17 cellular contexts compared by ENCODE assay signal in the genomic region with DNA sequence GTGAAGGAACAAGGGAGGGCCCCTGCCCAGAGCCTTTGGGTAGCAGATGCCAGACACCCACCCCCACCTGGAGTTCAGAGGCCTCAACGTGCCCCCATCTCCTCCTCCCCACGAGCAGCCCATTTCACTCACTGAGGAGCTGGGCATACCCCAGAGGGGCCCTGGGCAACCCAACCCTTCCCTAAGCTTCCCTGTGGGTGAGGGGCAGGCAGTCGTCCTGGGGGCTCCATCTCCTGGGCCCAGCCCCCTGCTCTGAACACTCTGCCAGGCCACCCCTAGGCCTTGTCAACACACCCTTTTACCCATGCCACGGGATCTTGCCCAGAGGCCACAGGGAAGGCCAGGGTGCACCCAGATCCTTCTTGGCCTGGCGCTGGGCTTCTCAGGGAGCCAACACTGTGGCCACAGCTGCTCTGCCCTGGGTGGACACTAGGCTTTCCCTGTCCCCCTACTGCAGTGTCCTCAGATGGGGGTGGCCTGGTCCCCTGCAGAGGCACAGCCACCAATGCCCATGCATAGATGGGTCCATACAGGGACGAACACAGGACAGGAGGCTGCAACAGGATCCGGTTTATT. TPM values are rescaled to one million over a fixed set of nuclear protein-coding genes. Genes with fewer than 3 reads are reported as not detected.
DNase-seq lines count a peak whose midpoint lies in the region; ATAC-seq and TF ChIP-seq lines count a peak whose summit lies in the region.
"Had no signal": no experiment of that assay in that cellular context is flagged by ENCODE, and none has a peak within 500 bp of the region (broad histone marks: within the 10 kb centered on the region; RNA-seq: fewer than 3 reads in every experiment).

No MANE protein-coding gene starts in this region.

- H3K4me3 ChIP-seq in right atrium auricular region (no peak overlapping the region), transverse colon (no peak overlapping the region)
- H3K4me3 ChIP-seq: lung, ovary, vagina had no signal

- peaks cover 59% of the 10 kb centered on the region for H3K4me1 Mint-ChIP-seq in activated B cell treated with CpG ODN at 0.5 μM for 24 hours
- peaks cover 49% of the 10 kb centered on the region for H3K4me1 Mint-ChIP-seq in memory B cell

- no peaks in the 10 kb centered on the region for H3K9me3 ChIP-seq in right atrium auricular region
- no peaks in the 10 kb centered on the region for H3K9me3 ChIP-seq in transverse colon
- H3K9me3 ChIP-seq: ovary, vagina had no signal

- H3K36me3 Mint-ChIP-seq in activated B cell treated with CpG ODN at 0.5 μM for 24 hours (ENCODE audit: low read depth) (peaks cover 10% of the 10 kb centered on the region), memory B cell (no peaks in the 10 kb centered on the region)

- H3K27me3 ChIP-seq in right atrium auricular region (no peaks in the 10 kb centered on the region), transverse colon (peaks cover 4% of the 10 kb centered on the region)
- H3K27me3 ChIP-seq: ovary, vagina had no signal

- peak; percentile 1 for TF ChIP-seq POLR2A in transverse colon (IDR thresholded peaks at IDR 0.05)

- H3K27me3 Mint-ChIP-seq in activated B cell treated with CpG ODN at 0.5 μM for 24 hours (peaks cover 4% of the 10 kb centered on the region), memory B cell (peaks cover 2% of the 10 kb centered on the region)

- H3K27ac Mint-ChIP-seq in activated B cell treated with CpG ODN at 0.5 μM for 24 hours (peak overlapping the region; percentile 86), memory B cell (peak overlapping the region; percentile 45)

- DNase-seq in right atrium auricular region (ENCODE audit: low spot score) (no peak), Right ventricle myocardium superior (no peak), activated B cell treated with CpG ODN at 0.5 μM for 24 hours (no peak), memory B cell (ENCODE audit: low spot score in 2 of 2) (no peak), transverse colon (no peak), NCI-H2107 (lab: John Stamatoyannopoulos, UW) (no peak), iPS-NIHi11 (ENCODE audit: low spot score) (no peak)
- DNase-seq: DMS79, hippocampal formation, NCI-H510A treated with DMSO at 0.1 percent for 48 hours, T-helper 9 cell had no signal

- H3K27ac ChIP-seq in right atrium auricular region = peak overlapping the region; percentile 31 to 48
- H3K27ac ChIP-seq in transverse colon = peak overlapping the region in 1 of 4 donors; percentile 89
- H3K27ac ChIP-seq: ovary, vagina had no signal

- POLR2A ChIA-PET in activated B cell treated with CpG ODN at 0.5 μM for 24 hours (lab: Charles Lee) = interaction anchor here (0.6 to 1.5 kb wide), 3 partner anchors 12 to 257 kb away, joined by 4 to 7 read pairs (median 5); a partner anchor contains a TSS

- intact Hi-C loops in Right ventricle myocardium superior (cut with DNase I) (no loop called here), activated B cell treated with CpG ODN at 0.5 μM for 24 hours (cut with micrococcal nuclease) (loop anchor here (5.0 kb wide), 1 partner anchor 682 kb away; no protein-coding TSS in a partner anchor), transverse colon (cut with DNase I; ENCODE audit: low total_unique reads) (no loop called here)

- no peak for ATAC-seq in Right ventricle myocardium superior (ENCODE audit: poor library complexity)
- ATAC-seq in activated B cell treated with CpG ODN at 0.5 μM for 24 hours (ENCODE audit: low read depth) = no peak
- ATAC-seq in memory B cell (ENCODE audit: low read depth) = no peak
- ATAC-seq in HG02571 (IDR thresholded peaks at IDR 0.05; ENCODE audit: unreplicated experiment) = no peak
- ATAC-seq: Right ventricle myocardium inferior had no signal

- H3K36me3 ChIP-seq in right atrium auricular region (no peaks in the 10 kb centered on the region), transverse colon (no peaks in the 10 kb centered on the region)
- H3K36me3 ChIP-seq: ovary, vagina had no signal

- WGBS in transverse colon (ENCODE audit: low coverage in 1 of 2), 2 donors = 69% methylated on average over 7 of the region's 7 CpGs; no CpG with 5 or more reads in 1 of the 2 donors

- TF ChIP-seq EP300 in transverse colon (IDR thresholded peaks at IDR 0.05; ENCODE audit: low read depth) = no peak

- no peaks in the 10 kb centered on the region for H3K9me3 Mint-ChIP-seq in activated B cell treated with CpG ODN at 0.5 μM for 24 hours
- no peaks in the 10 kb centered on the region for H3K9me3 Mint-ChIP-seq in memory B cell
- H3K9me3 Mint-ChIP-seq: central memory CD8-positive, alpha-beta T cell had no signal

- TF ChIP-seq CTCF in right atrium auricular region (IDR thresholded peaks at IDR 0.05) (no peak), activated B cell treated with CpG ODN at 0.5 μM for 24 hours (IDR thresholded peaks at IDR 0.05) (no peak), transverse colon (IDR thresholded peaks at IDR 0.05) (no peak)

- in situ Hi-C loops in transverse colon (cut with MboI; ENCODE audit: low pct_ligation_motif_present in 1 of 4, low pct_unique_long_range_greater_than_20kb in 1 of 4, low sequenced_read_pairs in 3 of 4) = loop anchor here in 1 of 4 donors (25.0 kb wide), 1 partner anchor 462 kb away; no protein-coding TSS in a partner anchor

- H3K4me3 Mint-ChIP-seq in activated B cell treated with CpG ODN at 0.5 μM for 24 hours (no peak overlapping the region), memory B cell (peak overlapping the region; percentile 17)
- H3K4me3 Mint-ChIP-seq: central memory CD8-positive, alpha-beta T cell had no signal

- peaks cover 0 to 80% of the 10 kb centered on the region in 2 donors for H3K4me1 ChIP-seq in right atrium auricular region
- peaks cover 27 to 56% (median 53%) of the 10 kb centered on the region in 4 donors for H3K4me1 ChIP-seq in transverse colon

- CTCF ChIA-PET in activated B cell treated with CpG ODN at 0.5 μM for 24 hours (lab: Charles Lee) = no interaction called here

RNA-seq across cellular contexts. Expression of a gene that starts 3.4 kb away (rescaled TPM):
- 10 to 100 TPM; 12.7 to 27.6 TPM for total RNA-seq in right atrium auricular region
- 26.6 TPM for total RNA-seq in Right ventricle myocardium superior
- 44.2 and 44.6 TPM in 2 replicates for total RNA-seq in activated B cell treated with CpG ODN at 0.5 μM for 24 hours
- total RNA-seq in transverse colon = 100 to 1,000 TPM in 3 of 4 donors, 10 to 100 TPM in 1; 80.2 to 146 (median 132) TPM

RNA-seq across cellular contexts. Expression of a gene that starts 25.0 kb away (rescaled TPM):
- total RNA-seq in right atrium auricular region (not detected), Right ventricle myocardium superior (not detected), activated B cell treated with CpG ODN at 0.5 μM for 24 hours (not detected in 2 replicates), transverse colon (not detected)
- total RNA-seq: lung, ovary, Right ventricle myocardium inferior, vagina had no signal

RNA-seq across cellular contexts. Expression of a gene that starts 30.7 kb away (rescaled TPM):
- total RNA-seq in right atrium auricular region (10 to 100 TPM in 1 of 2 donors, 1 to 10 TPM in 1; 8.5 to 12.0 TPM), Right ventricle myocardium superior (6.7 TPM), activated B cell treated with CpG ODN at 0.5 μM for 24 hours (14.9 and 17.2 TPM in 2 replicates), transverse colon (10 to 100 TPM in 2 of 4 donors, 1 to 10 TPM in 2; 3.8 to 13.7 (median 10.4) TPM)

RNA-seq across cellular contexts. Expression of a gene that starts 44.0 kb away (rescaled TPM):
- not detected for total RNA-seq in right atrium auricular region
- total RNA-seq in Right ventricle myocardium superior = not detected
- total RNA-seq in activated B cell treated with CpG ODN at 0.5 μM for 24 hours = 0.13 TPM in 1 of 2 replicates, not detected in the other
- total RNA-seq in transverse colon = not detected
- total RNA-seq: ovary, Right ventricle myocardium inferior, vagina had no signal

RNA-seq across cellular contexts. Expression of a gene that starts 52.9 kb away (rescaled TPM):
- total RNA-seq in right atrium auricular region (10 to 100 TPM; 32.8 to 48.1 TPM), Right ventricle myocardium superior (29.7 TPM), activated B cell treated with CpG ODN at 0.5 μM for 24 hours (29.3 and 33.2 TPM in 2 replicates), transverse colon (100 to 1,000 TPM in 1 of 4 donors, 10 to 100 TPM in 3; 71.6 to 106 (median 94.3) TPM)
